8 cellular contexts compared by ENCODE assay signal in the genomic region with DNA sequence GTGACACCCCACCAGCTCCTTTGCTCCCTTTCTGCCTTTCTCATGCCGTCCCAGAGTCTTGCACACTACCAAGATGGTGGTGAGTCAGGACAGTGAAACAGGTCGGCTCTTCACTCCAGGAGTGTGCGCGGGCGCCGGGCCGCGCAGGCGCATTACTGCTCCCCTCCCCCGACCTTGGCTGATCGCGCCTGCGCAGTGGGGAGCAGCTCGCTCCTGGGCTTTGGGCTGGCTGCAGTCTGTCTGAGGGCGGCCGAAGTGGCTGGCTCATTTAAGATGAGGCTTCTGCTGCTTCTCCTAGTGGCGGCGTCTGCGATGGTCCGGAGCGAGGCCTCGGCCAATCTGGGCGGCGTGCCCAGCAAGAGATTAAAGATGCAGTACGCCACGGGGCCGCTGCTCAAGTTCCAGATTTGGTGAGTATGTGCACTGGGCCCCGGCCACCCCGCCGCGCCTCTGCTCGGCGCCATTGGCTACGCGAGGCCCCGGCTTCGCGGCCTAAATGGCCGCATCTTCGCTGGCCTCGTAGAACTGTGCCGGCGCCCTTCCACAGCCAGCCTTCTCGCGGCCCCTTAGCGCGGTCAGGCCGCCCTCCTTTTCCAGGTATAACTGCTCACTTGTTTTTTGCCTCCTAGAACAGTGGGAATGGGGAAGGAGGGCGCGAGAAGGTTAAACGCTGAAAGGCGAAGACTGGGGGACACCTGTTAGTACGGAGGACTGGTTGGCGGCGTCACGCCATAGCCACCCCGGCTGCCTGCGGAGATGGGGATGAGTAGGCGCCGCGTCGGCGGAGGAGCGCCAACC. TPM values are rescaled to one million over a fixed set of nuclear protein-coding genes. Genes with fewer than 3 reads are reported as not detected.
DNase-seq lines count a peak whose midpoint lies in the region; ATAC-seq and TF ChIP-seq lines count a peak whose summit lies in the region.

TSS of gene SELENOT (plus strand) at position 232 of the 798 bp plus-strand sequence. CDS start at position 274, 42 bp downstream.

- DNase-seq in GM04503 (ENCODE audit: low read depth): peak; percentile 76
- peak; percentile 97 for DNase-seq in HEK293T (ENCODE audit: extremely low spot score)
- DNase-seq in NAMALWA (ENCODE audit: low spot score): peak; percentile 98
- peak; percentile 97 for DNase-seq in SK-N-DZ (ENCODE audit: low spot score)
- DNase-seq in activated naive CD4-positive, alpha-beta T cell treated with anti-CD3 and anti-CD28 coated beads for 36 hours: peak; percentile 93
- peak; percentile 80 for DNase-seq in non-pigmented ciliary epithelial cell (ENCODE audit: low read depth)
- peak; percentile 97 for DNase-seq in superior temporal gyrus (ENCODE audit: extremely low spot score)

- no peaks in the 10 kb centered on the region for H3K27me3 ChIP-seq in gastroesophageal sphincter

- H3K4me3 Mint-ChIP-seq in activated naive CD4-positive, alpha-beta T cell treated with anti-CD3 and anti-CD28 coated beads for 36 hours: peak within 1 kb of the TSS; percentile 96

- TF ChIP-seq POLR2A in gastroesophageal sphincter (IDR thresholded peaks at IDR 0.05): peak; percentile 89 to 95

- H3K27ac ChIP-seq in gastroesophageal sphincter: peak within 1 kb of the TSS; percentile 90 to 96 (median 94)

- intact Hi-C loops in activated naive CD4-positive, alpha-beta T cell treated with anti-CD3 and anti-CD28 coated beads for 36 hours (cut with micrococcal nuclease): loop anchor here (1.0 to 5.0 kb wide), 11 partner anchors 20 to 1589 kb away; partner anchors contain the start of genes EIF2A, ERICH6, MED12L and RNF13

- TF ChIP-seq EP300 in gastroesophageal sphincter (IDR thresholded peaks at IDR 0.05): no peak

- no peaks in the 10 kb centered on the region for H3K9me3 Mint-ChIP-seq in activated naive CD4-positive, alpha-beta T cell treated with anti-CD3 and anti-CD28 coated beads for 36 hours

- H3K4me3 ChIP-seq in gastroesophageal sphincter: peak within 1 kb of the TSS; percentile 80 to 85

- POLR2A ChIA-PET in HEK293T (lab: Yijun Ruan, JAX): interaction anchor here (0.5 to 1.4 kb wide), 16 partner anchors 11 to 161 kb away, joined by 3 to 5 read pairs (median 4); partner anchors contain the start of genes EIF2A and SERP1

- peaks cover 59% of the 10 kb centered on the region for H3K4me1 Mint-ChIP-seq in activated naive CD4-positive, alpha-beta T cell treated with anti-CD3 and anti-CD28 coated beads for 36 hours (ENCODE audit: low read depth)

- H3K36me3 ChIP-seq in gastroesophageal sphincter: no peaks in the 10 kb centered on the region

- ATAC-seq in gastroesophageal sphincter: peak; percentile 99

- peak in 3 of 4 experiments; percentile 34 to 63 (median 49) for TF ChIP-seq CTCF in gastroesophageal sphincter (IDR thresholded peaks at IDR 0.05)

- CTCF ChIA-PET in HEK293T (lab: Yijun Ruan, JAX): interaction anchor here (0.5 kb wide), 1 partner anchor 60 kb away, joined by 3 read pairs; no protein-coding TSS in a partner anchor
- CTCF ChIA-PET in activated naive CD4-positive, alpha-beta T cell treated with anti-CD3 and anti-CD28 coated beads for 36 hours (lab: Charles Lee): interaction anchor here (0.8 kb wide), 1 partner anchor 11 kb away, joined by 4 read pairs; no protein-coding TSS in a partner anchor

- peak within 1 kb of the TSS; percentile 97 for H3K27ac Mint-ChIP-seq in activated naive CD4-positive, alpha-beta T cell treated with anti-CD3 and anti-CD28 coated beads for 36 hours

- H3K9me3 ChIP-seq in gastroesophageal sphincter: no peaks in the 10 kb centered on the region

- H3K36me3 Mint-ChIP-seq in activated naive CD4-positive, alpha-beta T cell treated with anti-CD3 and anti-CD28 coated beads for 36 hours (ENCODE audit: low read depth): peaks cover 35% of the 10 kb centered on the region

- WGBS in gastroesophageal sphincter (ENCODE audit: low coverage in 1 of 2), 2 donors: 0% methylated on average over 16 of the region's 64 CpGs

- H3K4me1 ChIP-seq in gastroesophageal sphincter: peaks cover 0 to 53% (median 8%) of the 10 kb centered on the region in 3 donors

- H3K27me3 Mint-ChIP-seq in activated naive CD4-positive, alpha-beta T cell treated with anti-CD3 and anti-CD28 coated beads for 36 hours (ENCODE audit: low read depth): no peaks in the 10 kb centered on the region

TF ChIP-seq in HEK293T, 16 proteins besides CTCF, POLR2A, EP300 and RAD21:
- TF ChIP-seq SP1 (IDR thresholded peaks at IDR 0.05): no peak
- peak; percentile 65 for TF ChIP-seq ELF4 (IDR thresholded peaks at IDR 0.05)
- TF ChIP-seq CTBP1 (IDR thresholded peaks at IDR 0.05; ENCODE audit: borderline replicate concordance): no peak
- TF ChIP-seq LEF1 (IDR thresholded peaks at IDR 0.05; ENCODE audit: borderline replicate concordance): no peak
- no peak for TF ChIP-seq ZNF384 (IDR thresholded peaks at IDR 0.05)
- TF ChIP-seq PKNOX1 (IDR thresholded peaks at IDR 0.05): no peak
- TF ChIP-seq FOXK2 (IDR thresholded peaks at IDR 0.05): no peak
- no peak; the same call in 1 of the 2 replicates for TF ChIP-seq L3MBTL2 (conservative IDR thresholded peaks at IDR 0.05)
- no peak for TF ChIP-seq HDGF (IDR thresholded peaks at IDR 0.05; ENCODE audit: borderline replicate concordance)
- TF ChIP-seq SUZ12 (IDR thresholded peaks at IDR 0.05): no peak
- peak; percentile 51; the same call in 1 of the 2 replicates for TF ChIP-seq NFRKB (IDR thresholded peaks at IDR 0.05)
- TF ChIP-seq BHLHE40 (IDR thresholded peaks at IDR 0.05; ENCODE audit: borderline replicate concordance): no peak
- no peak for TF ChIP-seq FOXM1 (IDR thresholded peaks at IDR 0.05; ENCODE audit: borderline replicate concordance)
- TF ChIP-seq TARDBP (IDR thresholded peaks at IDR 0.05): no peak
- no peak for TF ChIP-seq ARNT (IDR thresholded peaks at IDR 0.05)
TF ChIP-seq in HEK293T: peak in this region for 2.

RNA-seq across cellular contexts. Expression of gene SELENOT, which starts in this region (rescaled TPM):
- 53.9 and 58.3 TPM in 2 replicates for polyA plus RNA-seq in SK-N-DZ (2014; cell fraction: cytosol; rRNA removed)
- polyA plus RNA-seq in SK-N-DZ (2014; cell fraction: nucleus; rRNA removed): 33.6 and 57.9 TPM in 2 replicates
- total RNA-seq in activated naive CD4-positive, alpha-beta T cell treated with anti-CD3 and anti-CD28 coated beads for 36 hours: 10 to 100 TPM; 68.4 to 71.2 TPM
- 100 to 1,000 TPM in 2 of 4 donors, 10 to 100 TPM in 2; 46.1 to 167 (median 97.2) TPM for total RNA-seq in gastroesophageal sphincter

Comparison
In these comparisons a context has a peak if more than half of its experiments do, and no peak if none do; other contexts are left out.
1. Peak in every context shown above with its lines: DNase-seq, ATAC-seq, H3K4me3 ChIP-seq and H3K27ac ChIP-seq.